In the genomic region with DNA sequence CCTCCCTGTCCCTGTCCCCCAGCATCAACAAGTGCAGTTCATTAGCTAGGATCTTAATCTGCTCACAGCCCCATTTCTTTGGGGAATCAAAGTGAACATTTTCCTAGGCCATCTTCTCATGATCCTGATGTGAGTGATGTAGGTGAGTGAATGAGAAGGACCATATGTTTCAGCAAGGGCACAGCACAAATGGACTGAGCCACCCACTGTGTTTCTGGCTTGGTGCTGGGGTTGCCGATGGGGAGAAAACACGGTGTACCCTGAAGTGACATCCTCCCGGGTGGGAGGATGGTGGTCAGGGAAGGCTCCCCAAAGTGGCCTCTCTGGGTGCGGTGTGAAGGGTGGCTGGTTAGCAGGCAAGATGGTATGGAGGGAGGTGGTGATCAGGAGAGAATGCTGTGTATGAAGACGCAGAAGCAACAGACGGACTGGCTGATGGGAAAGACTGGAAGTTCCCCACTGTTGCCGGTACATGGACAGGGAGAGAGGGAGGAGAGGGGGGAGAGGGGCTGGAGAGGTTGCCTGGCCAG, we compare ENCODE assay signal across 15 cellular contexts.
DNase-seq lines count a peak whose midpoint lies in the region; ATAC-seq and TF ChIP-seq lines count a peak whose summit lies in the region.
"Had no signal": no experiment of that assay in that cellular context is flagged by ENCODE, and none has a peak within 500 bp of the region (broad histone marks: within the 10 kb centered on the region; RNA-seq: fewer than 3 reads in every experiment).

No MANE protein-coding gene starts in this region.

- H3K27ac Mint-ChIP-seq in stimulated activated naive CD8-positive, alpha-beta T cell treated with anti-CD3 and anti-CD28 coated beads, Interleukin-15, amount 100 ng/mL, for 72 hours: no peak overlapping the region
- H3K27ac Mint-ChIP-seq in CD8-positive, alpha-beta T cell: no peak overlapping the region
- H3K27ac Mint-ChIP-seq in Caco-2 (ENCODE audit: unreplicated experiment): no peak overlapping the region
- H3K27ac Mint-ChIP-seq: B cell; CD4-positive, alpha-beta T cell had no signal

- H3K4me3 ChIP-seq in CD8-positive, alpha-beta T cell (ENCODE audit: low read depth, low read length): no peak overlapping the region
- no peak overlapping the region for H3K4me3 ChIP-seq in Caco-2 (ENCODE audit: low read depth, low read length)

- no peaks in the 10 kb centered on the region for H3K27me3 Mint-ChIP-seq in stimulated activated naive CD8-positive, alpha-beta T cell treated with anti-CD3 and anti-CD28 coated beads, Interleukin-15, amount 100 ng/mL, for 72 hours
- H3K27me3 Mint-ChIP-seq in CD8-positive, alpha-beta T cell (ENCODE audit: low read depth): no peaks in the 10 kb centered on the region
- H3K27me3 Mint-ChIP-seq in Caco-2 (ENCODE audit: insufficient read depth, unreplicated experiment): peaks cover 32% of the 10 kb centered on the region
- H3K27me3 Mint-ChIP-seq: B cell; CD4-positive, alpha-beta T cell had no signal

- ATAC-seq in stimulated activated naive CD8-positive, alpha-beta T cell treated with anti-CD3 and anti-CD28 coated beads, Interleukin-15, amount 100 ng/mL, for 72 hours: peak; percentile 10
- no peak for ATAC-seq in stimulated activated naive CD8-positive, alpha-beta T cell treated with anti-CD3 and anti-CD28 coated beads, Interleukin-15, Interleukin-2, amounts not matched to agents 100 U/mL and 50 U/mL, for 24 hours
- ATAC-seq in esophagus mucosa: peak; percentile 25
- no peak for ATAC-seq in HG03095 (IDR thresholded peaks at IDR 0.05; ENCODE audit: unreplicated experiment)
- no peak for ATAC-seq in CD8-positive, alpha-beta T cell
- ATAC-seq: HCT116 had no signal

- no peak overlapping the region for H3K4me3 Mint-ChIP-seq in stimulated activated naive CD8-positive, alpha-beta T cell treated with anti-CD3 and anti-CD28 coated beads, Interleukin-15, amount 100 ng/mL, for 72 hours
- H3K4me3 Mint-ChIP-seq in CD8-positive, alpha-beta T cell: no peak overlapping the region
- no peak overlapping the region for H3K4me3 Mint-ChIP-seq in Caco-2 (ENCODE audit: unreplicated experiment)
- H3K4me3 Mint-ChIP-seq: B cell; CD4-positive, alpha-beta T cell had no signal

- H3K4me1 ChIP-seq in CD8-positive, alpha-beta T cell (ENCODE audit: insufficient read depth, low read length): no peaks in the 10 kb centered on the region
- no peaks in the 10 kb centered on the region for H3K4me1 ChIP-seq in Caco-2

- H3K4me1 Mint-ChIP-seq in stimulated activated naive CD8-positive, alpha-beta T cell treated with anti-CD3 and anti-CD28 coated beads, Interleukin-15, amount 100 ng/mL, for 72 hours: peaks cover 23% of the 10 kb centered on the region
- H3K4me1 Mint-ChIP-seq in CD8-positive, alpha-beta T cell (ENCODE audit: low read depth): no peaks in the 10 kb centered on the region
- H3K4me1 Mint-ChIP-seq in Caco-2 (ENCODE audit: low read depth, unreplicated experiment): no peaks in the 10 kb centered on the region
- H3K4me1 Mint-ChIP-seq: B cell had no signal

- no peaks in the 10 kb centered on the region for H3K9me3 ChIP-seq in CD8-positive, alpha-beta T cell (ENCODE audit: low read length)
- no peaks in the 10 kb centered on the region for H3K9me3 ChIP-seq in Caco-2

- BruUV-seq in Caco-2 (replicated peaks; lab: Mats Ljungman, UMichigan): no TSS peak

- no peak for TF ChIP-seq CTCF in CD8-positive, alpha-beta T cell (IDR thresholded peaks at IDR 0.05)
- TF ChIP-seq CTCF in Caco-2 (IDR thresholded peaks at IDR 0.05; ENCODE audit: insufficient read depth in 1 of 2, low read depth in 1 of 2, low read length in 1 of 2, severe bottlenecking in 1 of 2, unreplicated experiment in 1 of 2): no peak

- intact Hi-C loops in CD8-positive, alpha-beta T cell (cut with DNase I, micrococcal nuclease): no loop called here
- intact Hi-C loops in Caco-2 (cut with micrococcal nuclease; ENCODE audit: unreplicated experiment): no loop called here

- no peaks in the 10 kb centered on the region for H3K36me3 ChIP-seq in CD8-positive, alpha-beta T cell (ENCODE audit: insufficient read depth, low read length)
- H3K36me3 ChIP-seq in Caco-2 (ENCODE audit: control insufficient read depth, insufficient read depth, low read length): no peaks in the 10 kb centered on the region

- H3K9me3 Mint-ChIP-seq in stimulated activated naive CD8-positive, alpha-beta T cell treated with anti-CD3 and anti-CD28 coated beads, Interleukin-15, amount 100 ng/mL, for 72 hours: no peaks in the 10 kb centered on the region
- H3K9me3 Mint-ChIP-seq in CD8-positive, alpha-beta T cell: no peaks in the 10 kb centered on the region
- H3K9me3 Mint-ChIP-seq in Caco-2 (ENCODE audit: unreplicated experiment): no peaks in the 10 kb centered on the region
- H3K9me3 Mint-ChIP-seq: CD4-positive, alpha-beta T cell had no signal

- no peak for DNase-seq in stimulated activated naive CD8-positive, alpha-beta T cell treated with anti-CD3 and anti-CD28 coated beads, Interleukin-15, amount 100 ng/mL, for 72 hours
- DNase-seq in stimulated activated naive CD8-positive, alpha-beta T cell treated with anti-CD3 and anti-CD28 coated beads, Interleukin-15, Interleukin-2, amounts not matched to agents 100 U/mL and 50 U/mL, for 24 hours: no peak
- no peak for DNase-seq in substantia nigra (lab: John Stamatoyannopoulos, UW)
- DNase-seq in CD8-positive, alpha-beta T cell: no peak
- no peak for DNase-seq in Caco-2
- DNase-seq: CD4-positive, alpha-beta T cell; DMS153; DMS79 treated with DMSO at 0.1 percent for 48 hours; EL; GDM1 had no signal

- CTCF ChIA-PET in CD8-positive, alpha-beta T cell (lab: Charles Lee): interaction anchor here (0.9 to 3.1 kb wide), 12 partner anchors 10 to 214 kb away, joined by 3 to 23 read pairs (median 4); no protein-coding TSS in a partner anchor
- CTCF ChIA-PET in Caco-2 (lab: Charles Lee): interaction anchor here (0.7 to 2.2 kb wide), 4 partner anchors 79 to 213 kb away, joined by 4 to 8 read pairs (median 8); no protein-coding TSS in a partner anchor

- peak overlapping the region; percentile 53 for H3K27ac ChIP-seq in substantia nigra (ENCODE audit: low read depth, low read length, poor library complexity, severe bottlenecking)
- H3K27ac ChIP-seq in CD8-positive, alpha-beta T cell (ENCODE audit: low read depth, low read length): no peak overlapping the region
- H3K27ac ChIP-seq: HL-60 had no signal

- POLR2A ChIA-PET in CD8-positive, alpha-beta T cell (lab: Charles Lee): no interaction called here
- POLR2A ChIA-PET in Caco-2 (lab: Charles Lee): no interaction called here

- H3K36me3 Mint-ChIP-seq in CD8-positive, alpha-beta T cell: peaks cover 17% of the 10 kb centered on the region
- H3K36me3 Mint-ChIP-seq in Caco-2 (ENCODE audit: insufficient read depth, unreplicated experiment): peaks cover 11% of the 10 kb centered on the region

- no peaks in the 10 kb centered on the region for H3K27me3 ChIP-seq in CD8-positive, alpha-beta T cell (ENCODE audit: insufficient read depth, low read length)
- H3K27me3 ChIP-seq in Caco-2 (replicated peaks; ENCODE audit: control insufficient read depth, insufficient read depth, low read length): no peaks in the 10 kb centered on the region

Comparison
In these comparisons a context has a peak if more than half of its experiments do, and no peak if none do; other contexts are left out.
1. ATAC-seq: peak in stimulated activated naive CD8-positive, alpha-beta T cell treated with anti-CD3 and anti-CD28 coated beads, Interleukin-15, amount 100 ng/mL, for 72 hours (single experiment) and esophagus mucosa (single experiment); none in stimulated activated naive CD8-positive, alpha-beta T cell treated with anti-CD3 and anti-CD28 coated beads, Interleukin-15, Interleukin-2, amounts not matched to agents 100 U/mL and 50 U/mL, for 24 hours (single experiment), HG03095 (single experiment) and CD8-positive, alpha-beta T cell (single experiment).